Comparison of ENCODE assay signal across 24 cellular contexts in the genomic region with DNA sequence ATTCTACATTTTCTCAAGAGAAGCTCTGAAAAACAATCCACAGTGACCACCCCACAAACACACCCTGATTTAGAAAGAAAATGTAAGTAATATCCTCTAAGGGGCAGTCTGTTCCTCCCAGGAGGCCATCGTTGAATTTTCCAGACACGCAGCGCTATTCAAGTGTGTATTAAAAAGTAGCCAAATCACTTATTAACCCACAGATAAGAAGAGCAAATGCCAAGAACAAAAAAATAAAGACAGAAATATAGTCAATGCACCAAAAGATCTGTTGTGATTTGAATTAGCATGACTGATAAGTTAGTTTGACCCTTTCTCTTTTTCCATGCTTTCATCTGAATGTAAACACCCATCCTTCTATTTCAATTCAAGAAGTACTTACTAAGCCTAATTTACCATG.
"Had no signal": no experiment of that assay in that cellular context is flagged by ENCODE, and none has a peak within 500 bp of the region (broad histone marks: within the 10 kb centered on the region; RNA-seq: fewer than 3 reads in every experiment).

No MANE protein-coding gene starts in this region.

- H3K36me3 ChIP-seq: esophagus squamous epithelium, gastrocnemius medialis, heart right ventricle, left lung, lower lobe of right lung had no signal

- ATAC-seq: esophagus mucosa, gastrocnemius medialis, heart right ventricle, left lung, left ventricle myocardium superior, lower lobe of right lung, mucosa of descending colon had no signal

- H3K4me3 ChIP-seq: esophagus squamous epithelium, heart right ventricle, left lung, lower lobe of right lung, mucosa of descending colon had no signal

- H3K4me3 Mint-ChIP-seq: naive B cell had no signal

- H3K9me3 ChIP-seq: esophagus squamous epithelium, gastrocnemius medialis, heart right ventricle, left lung, lower lobe of right lung, mucosa of descending colon had no signal

- H3K9me3 Mint-ChIP-seq: endodermal cell, mesothelial cell of epicardium had no signal

- H3K36me3 Mint-ChIP-seq: mesothelial cell of epicardium, naive B cell had no signal

- H3K27ac ChIP-seq: coronary artery, epithelial cell of prostate, esophagus squamous epithelium, gastrocnemius medialis, heart right ventricle, left lung, lower lobe of right lung had no signal

- H3K27ac Mint-ChIP-seq: endodermal cell, mesothelial cell of epicardium, naive B cell had no signal

- H3K4me1 ChIP-seq: gastrocnemius medialis had no signal

- DNase-seq: dermis blood vessel endothelial cell; dorsolateral prefrontal cortex; effector CD4-positive, alpha-beta T cell; effector memory CD4-positive, alpha-beta T cell; endodermal cell; erythroblast; esophagus squamous epithelium; foreskin fibroblast; foreskin melanocyte; gastrocnemius medialis; glutamatergic neuron; head of caudate nucleus; heart right ventricle; hippocampal formation; left lung; left ventricle myocardium superior; lower lobe of right lung; mesenchymal stem cell; mucosa of descending colon; naive B cell had no signal
